In the genomic region with DNA sequence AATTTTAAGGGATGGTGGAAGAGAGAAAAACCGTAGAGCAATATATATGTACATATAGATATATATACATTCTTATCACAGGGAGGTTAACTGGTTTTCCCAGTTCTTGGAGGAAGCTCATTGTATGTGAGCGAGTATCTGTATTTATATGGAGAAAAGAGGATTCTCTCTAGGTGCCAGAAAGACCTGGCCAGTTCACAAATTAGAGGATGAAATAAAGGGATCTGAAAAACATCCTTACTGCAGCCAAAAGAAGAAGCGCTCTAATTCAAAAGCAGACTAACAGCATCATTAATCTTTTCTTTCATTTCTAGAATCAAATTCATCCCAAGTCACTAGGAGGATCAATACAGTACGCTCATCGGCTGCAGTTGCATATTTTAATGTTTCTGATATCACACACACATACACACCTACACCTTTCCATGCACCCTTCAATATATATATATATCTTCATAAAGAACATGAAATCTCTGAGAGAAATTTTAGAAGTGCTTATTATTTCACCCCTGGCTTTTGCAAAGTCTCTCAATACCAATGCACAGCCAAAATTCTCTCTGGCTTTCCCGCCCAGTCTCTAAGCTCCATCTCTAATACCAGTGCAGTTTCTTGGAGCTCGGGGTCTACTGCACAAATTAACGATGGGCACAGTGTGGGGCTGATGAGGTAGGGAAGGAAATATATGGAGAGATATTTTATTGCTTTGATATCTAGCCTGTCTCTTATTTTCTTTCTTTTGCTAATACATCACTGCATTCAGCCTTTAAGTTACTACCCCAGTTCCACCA, we compare ENCODE assay signal across 2 cellular contexts.
TF ChIP-seq lines count a peak whose summit lies in the region.

No MANE protein-coding gene starts in this region.

TF ChIP-seq in SK-N-SH treated with all-trans-retinoic acid at 6 μM for 48 hours, 23 proteins besides CTCF, POLR2A, EP300 and RAD21 (continued from another document):
- TF ChIP-seq, protein P1, sequence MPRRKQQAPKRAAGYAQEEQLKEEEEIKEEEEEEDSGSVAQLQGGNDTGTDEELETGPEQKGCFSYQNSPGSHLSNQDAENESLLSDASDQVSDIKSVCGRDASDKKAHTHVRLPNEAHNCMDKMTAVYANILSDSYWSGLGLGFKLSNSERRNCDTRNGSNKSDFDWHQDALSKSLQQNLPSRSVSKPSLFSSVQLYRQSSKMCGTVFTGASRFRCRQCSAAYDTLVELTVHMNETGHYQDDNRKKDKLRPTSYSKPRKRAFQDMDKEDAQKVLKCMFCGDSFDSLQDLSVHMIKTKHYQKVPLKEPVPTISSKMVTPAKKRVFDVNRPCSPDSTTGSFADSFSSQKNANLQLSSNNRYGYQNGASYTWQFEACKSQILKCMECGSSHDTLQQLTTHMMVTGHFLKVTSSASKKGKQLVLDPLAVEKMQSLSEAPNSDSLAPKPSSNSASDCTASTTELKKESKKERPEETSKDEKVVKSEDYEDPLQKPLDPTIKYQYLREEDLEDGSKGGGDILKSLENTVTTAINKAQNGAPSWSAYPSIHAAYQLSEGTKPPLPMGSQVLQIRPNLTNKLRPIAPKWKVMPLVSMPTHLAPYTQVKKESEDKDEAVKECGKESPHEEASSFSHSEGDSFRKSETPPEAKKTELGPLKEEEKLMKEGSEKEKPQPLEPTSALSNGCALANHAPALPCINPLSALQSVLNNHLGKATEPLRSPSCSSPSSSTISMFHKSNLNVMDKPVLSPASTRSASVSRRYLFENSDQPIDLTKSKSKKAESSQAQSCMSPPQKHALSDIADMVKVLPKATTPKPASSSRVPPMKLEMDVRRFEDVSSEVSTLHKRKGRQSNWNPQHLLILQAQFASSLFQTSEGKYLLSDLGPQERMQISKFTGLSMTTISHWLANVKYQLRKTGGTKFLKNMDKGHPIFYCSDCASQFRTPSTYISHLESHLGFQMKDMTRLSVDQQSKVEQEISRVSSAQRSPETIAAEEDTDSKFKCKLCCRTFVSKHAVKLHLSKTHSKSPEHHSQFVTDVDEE (CRISPR knock-in tag; IDR thresholded peaks at IDR 0.05) = no peak
- TF ChIP-seq PPARA (CRISPR knock-in tag; IDR thresholded peaks at IDR 0.05; ENCODE audit: borderline replicate concordance) (no peak), ZNF565 (CRISPR knock-in tag; conservative IDR thresholded peaks at IDR 0.05; ENCODE audit: low read depth) (no peak), GLIS3 (CRISPR knock-in tag; IDR thresholded peaks at IDR 0.05) (no peak), ESRRG (CRISPR knock-in tag; IDR thresholded peaks at IDR 0.05) (no peak), CSDC2 (CRISPR knock-in tag; IDR thresholded peaks at IDR 0.05) (no peak), TCF4 (CRISPR knock-in tag; IDR thresholded peaks at IDR 0.05; ENCODE audit: borderline replicate concordance) (no peak), ZNF70 (CRISPR knock-in tag; IDR thresholded peaks at IDR 0.05) (no peak), ISL1 (CRISPR knock-in tag; IDR thresholded peaks at IDR 0.05) (no peak), SNAI2 (CRISPR knock-in tag; IDR thresholded peaks at IDR 0.05) (no peak), ZFP30 (CRISPR knock-in tag; IDR thresholded peaks at IDR 0.05) (no peak), TOX (CRISPR knock-in tag; IDR thresholded peaks at IDR 0.05; ENCODE audit: borderline replicate concordance) (no peak)
- TF ChIP-seq, protein P2, sequence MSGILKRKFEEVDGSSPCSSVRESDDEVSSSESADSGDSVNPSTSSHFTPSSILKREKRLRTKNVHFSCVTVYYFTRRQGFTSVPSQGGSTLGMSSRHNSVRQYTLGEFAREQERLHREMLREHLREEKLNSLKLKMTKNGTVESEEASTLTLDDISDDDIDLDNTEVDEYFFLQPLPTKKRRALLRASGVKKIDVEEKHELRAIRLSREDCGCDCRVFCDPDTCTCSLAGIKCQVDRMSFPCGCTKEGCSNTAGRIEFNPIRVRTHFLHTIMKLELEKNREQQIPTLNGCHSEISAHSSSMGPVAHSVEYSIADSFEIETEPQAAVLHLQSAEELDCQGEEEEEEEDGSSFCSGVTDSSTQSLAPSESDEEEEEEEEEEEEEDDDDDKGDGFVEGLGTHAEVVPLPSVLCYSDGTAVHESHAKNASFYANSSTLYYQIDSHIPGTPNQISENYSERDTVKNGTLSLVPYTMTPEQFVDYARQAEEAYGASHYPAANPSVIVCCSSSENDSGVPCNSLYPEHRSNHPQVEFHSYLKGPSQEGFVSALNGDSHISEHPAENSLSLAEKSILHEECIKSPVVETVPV (CRISPR knock-in tag; IDR thresholded peaks at IDR 0.05) = no peak
- TF ChIP-seq, protein P3, sequence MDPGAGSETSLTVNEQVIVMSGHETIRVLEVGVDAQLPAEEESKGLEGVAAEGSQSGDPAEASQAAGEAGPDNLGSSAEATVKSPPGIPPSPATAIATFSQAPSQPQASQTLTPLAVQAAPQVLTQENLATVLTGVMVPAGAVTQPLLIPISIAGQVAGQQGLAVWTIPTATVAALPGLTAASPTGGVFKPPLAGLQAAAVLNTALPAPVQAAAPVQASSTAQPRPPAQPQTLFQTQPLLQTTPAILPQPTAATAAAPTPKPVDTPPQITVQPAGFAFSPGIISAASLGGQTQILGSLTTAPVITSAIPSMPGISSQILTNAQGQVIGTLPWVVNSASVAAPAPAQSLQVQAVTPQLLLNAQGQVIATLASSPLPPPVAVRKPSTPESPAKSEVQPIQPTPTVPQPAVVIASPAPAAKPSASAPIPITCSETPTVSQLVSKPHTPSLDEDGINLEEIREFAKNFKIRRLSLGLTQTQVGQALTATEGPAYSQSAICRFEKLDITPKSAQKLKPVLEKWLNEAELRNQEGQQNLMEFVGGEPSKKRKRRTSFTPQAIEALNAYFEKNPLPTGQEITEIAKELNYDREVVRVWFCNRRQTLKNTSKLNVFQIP (CRISPR knock-in tag; IDR thresholded peaks at IDR 0.05; ENCODE audit: borderline replicate concordance, low read depth) = no peak

TF ChIP-seq in WTC11, 78 proteins besides CTCF, POLR2A, EP300 and RAD21 (continued from another document):
- TF ChIP-seq, protein P4, sequence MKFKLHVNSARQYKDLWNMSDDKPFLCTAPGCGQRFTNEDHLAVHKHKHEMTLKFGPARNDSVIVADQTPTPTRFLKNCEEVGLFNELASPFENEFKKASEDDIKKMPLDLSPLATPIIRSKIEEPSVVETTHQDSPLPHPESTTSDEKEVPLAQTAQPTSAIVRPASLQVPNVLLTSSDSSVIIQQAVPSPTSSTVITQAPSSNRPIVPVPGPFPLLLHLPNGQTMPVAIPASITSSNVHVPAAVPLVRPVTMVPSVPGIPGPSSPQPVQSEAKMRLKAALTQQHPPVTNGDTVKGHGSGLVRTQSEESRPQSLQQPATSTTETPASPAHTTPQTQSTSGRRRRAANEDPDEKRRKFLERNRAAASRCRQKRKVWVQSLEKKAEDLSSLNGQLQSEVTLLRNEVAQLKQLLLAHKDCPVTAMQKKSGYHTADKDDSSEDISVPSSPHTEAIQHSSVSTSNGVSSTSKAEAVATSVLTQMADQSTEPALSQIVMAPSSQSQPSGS (CRISPR knock-in tag; IDR thresholded peaks at IDR 0.05; ENCODE audit: borderline replicate concordance, low read depth) = no peak
- no peak for TF ChIP-seq ZNF416 (CRISPR knock-in tag; IDR thresholded peaks at IDR 0.05)
- no peak for TF ChIP-seq FOXK1 (CRISPR knock-in tag; IDR thresholded peaks at IDR 0.05)
- TF ChIP-seq PRRX2 (CRISPR knock-in tag; IDR thresholded peaks at IDR 0.05) = no peak
- TF ChIP-seq ZNF317 (CRISPR knock-in tag; IDR thresholded peaks at IDR 0.05; ENCODE audit: borderline replicate concordance, low read depth) = no peak
- TF ChIP-seq, protein P5, sequence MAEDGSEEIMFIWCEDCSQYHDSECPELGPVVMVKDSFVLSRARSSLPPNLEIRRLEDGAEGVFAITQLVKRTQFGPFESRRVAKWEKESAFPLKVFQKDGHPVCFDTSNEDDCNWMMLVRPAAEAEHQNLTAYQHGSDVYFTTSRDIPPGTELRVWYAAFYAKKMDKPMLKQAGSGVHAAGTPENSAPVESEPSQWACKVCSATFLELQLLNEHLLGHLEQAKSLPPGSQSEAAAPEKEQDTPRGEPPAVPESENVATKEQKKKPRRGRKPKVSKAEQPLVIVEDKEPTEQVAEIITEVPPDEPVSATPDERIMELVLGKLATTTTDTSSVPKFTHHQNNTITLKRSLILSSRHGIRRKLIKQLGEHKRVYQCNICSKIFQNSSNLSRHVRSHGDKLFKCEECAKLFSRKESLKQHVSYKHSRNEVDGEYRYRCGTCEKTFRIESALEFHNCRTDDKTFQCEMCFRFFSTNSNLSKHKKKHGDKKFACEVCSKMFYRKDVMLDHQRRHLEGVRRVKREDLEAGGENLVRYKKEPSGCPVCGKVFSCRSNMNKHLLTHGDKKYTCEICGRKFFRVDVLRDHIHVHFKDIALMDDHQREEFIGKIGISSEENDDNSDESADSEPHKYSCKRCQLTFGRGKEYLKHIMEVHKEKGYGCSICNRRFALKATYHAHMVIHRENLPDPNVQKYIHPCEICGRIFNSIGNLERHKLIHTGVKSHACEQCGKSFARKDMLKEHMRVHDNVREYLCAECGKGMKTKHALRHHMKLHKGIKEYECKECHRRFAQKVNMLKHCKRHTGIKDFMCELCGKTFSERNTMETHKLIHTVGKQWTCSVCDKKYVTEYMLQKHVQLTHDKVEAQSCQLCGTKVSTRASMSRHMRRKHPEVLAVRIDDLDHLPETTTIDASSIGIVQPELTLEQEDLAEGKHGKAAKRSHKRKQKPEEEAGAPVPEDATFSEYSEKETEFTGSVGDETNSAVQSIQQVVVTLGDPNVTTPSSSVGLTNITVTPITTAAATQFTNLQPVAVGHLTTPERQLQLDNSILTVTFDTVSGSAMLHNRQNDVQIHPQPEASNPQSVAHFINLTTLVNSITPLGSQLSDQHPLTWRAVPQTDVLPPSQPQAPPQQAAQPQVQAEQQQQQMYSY (CRISPR knock-in tag; IDR thresholded peaks at IDR 0.05) = no peak
- no peak for TF ChIP-seq NFYB (CRISPR knock-in tag; conservative IDR thresholded peaks at IDR 0.05; ENCODE audit: low read depth)
- no peak for TF ChIP-seq ZNF263 (CRISPR knock-in tag; IDR thresholded peaks at IDR 0.05; ENCODE audit: low read depth)
- TF ChIP-seq, protein P6, sequence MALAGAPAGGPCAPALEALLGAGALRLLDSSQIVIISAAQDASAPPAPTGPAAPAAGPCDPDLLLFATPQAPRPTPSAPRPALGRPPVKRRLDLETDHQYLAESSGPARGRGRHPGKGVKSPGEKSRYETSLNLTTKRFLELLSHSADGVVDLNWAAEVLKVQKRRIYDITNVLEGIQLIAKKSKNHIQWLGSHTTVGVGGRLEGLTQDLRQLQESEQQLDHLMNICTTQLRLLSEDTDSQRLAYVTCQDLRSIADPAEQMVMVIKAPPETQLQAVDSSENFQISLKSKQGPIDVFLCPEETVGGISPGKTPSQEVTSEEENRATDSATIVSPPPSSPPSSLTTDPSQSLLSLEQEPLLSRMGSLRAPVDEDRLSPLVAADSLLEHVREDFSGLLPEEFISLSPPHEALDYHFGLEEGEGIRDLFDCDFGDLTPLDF (CRISPR knock-in tag; IDR thresholded peaks at IDR 0.05) = no peak
- TF ChIP-seq MYBL2 (CRISPR knock-in tag; IDR thresholded peaks at IDR 0.05) = no peak
- TF ChIP-seq ZBTB21 (CRISPR knock-in tag; IDR thresholded peaks at IDR 0.05; ENCODE audit: borderline replicate concordance) = no peak
- TF ChIP-seq, protein P7, sequence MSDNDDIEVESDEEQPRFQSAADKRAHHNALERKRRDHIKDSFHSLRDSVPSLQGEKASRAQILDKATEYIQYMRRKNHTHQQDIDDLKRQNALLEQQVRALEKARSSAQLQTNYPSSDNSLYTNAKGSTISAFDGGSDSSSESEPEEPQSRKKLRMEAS (CRISPR knock-in tag; IDR thresholded peaks at IDR 0.05) = no peak
- TF ChIP-seq RORB (CRISPR knock-in tag; IDR thresholded peaks at IDR 0.05) = no peak
- TF ChIP-seq ZNF423 (CRISPR knock-in tag; IDR thresholded peaks at IDR 0.05) = no peak
- TF ChIP-seq, protein P8, sequence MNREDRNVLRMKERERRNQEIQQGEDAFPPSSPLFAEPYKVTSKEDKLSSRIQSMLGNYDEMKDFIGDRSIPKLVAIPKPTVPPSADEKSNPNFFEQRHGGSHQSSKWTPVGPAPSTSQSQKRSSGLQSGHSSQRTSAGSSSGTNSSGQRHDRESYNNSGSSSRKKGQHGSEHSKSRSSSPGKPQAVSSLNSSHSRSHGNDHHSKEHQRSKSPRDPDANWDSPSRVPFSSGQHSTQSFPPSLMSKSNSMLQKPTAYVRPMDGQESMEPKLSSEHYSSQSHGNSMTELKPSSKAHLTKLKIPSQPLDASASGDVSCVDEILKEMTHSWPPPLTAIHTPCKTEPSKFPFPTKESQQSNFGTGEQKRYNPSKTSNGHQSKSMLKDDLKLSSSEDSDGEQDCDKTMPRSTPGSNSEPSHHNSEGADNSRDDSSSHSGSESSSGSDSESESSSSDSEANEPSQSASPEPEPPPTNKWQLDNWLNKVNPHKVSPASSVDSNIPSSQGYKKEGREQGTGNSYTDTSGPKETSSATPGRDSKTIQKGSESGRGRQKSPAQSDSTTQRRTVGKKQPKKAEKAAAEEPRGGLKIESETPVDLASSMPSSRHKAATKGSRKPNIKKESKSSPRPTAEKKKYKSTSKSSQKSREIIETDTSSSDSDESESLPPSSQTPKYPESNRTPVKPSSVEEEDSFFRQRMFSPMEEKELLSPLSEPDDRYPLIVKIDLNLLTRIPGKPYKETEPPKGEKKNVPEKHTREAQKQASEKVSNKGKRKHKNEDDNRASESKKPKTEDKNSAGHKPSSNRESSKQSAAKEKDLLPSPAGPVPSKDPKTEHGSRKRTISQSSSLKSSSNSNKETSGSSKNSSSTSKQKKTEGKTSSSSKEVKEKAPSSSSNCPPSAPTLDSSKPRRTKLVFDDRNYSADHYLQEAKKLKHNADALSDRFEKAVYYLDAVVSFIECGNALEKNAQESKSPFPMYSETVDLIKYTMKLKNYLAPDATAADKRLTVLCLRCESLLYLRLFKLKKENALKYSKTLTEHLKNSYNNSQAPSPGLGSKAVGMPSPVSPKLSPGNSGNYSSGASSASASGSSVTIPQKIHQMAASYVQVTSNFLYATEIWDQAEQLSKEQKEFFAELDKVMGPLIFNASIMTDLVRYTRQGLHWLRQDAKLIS (CRISPR knock-in tag; IDR thresholded peaks at IDR 0.05; ENCODE audit: borderline replicate concordance) = no peak
- TF ChIP-seq RELA (CRISPR knock-in tag; IDR thresholded peaks at IDR 0.05; ENCODE audit: borderline replicate concordance) = no peak
